16 cellular contexts compared by ENCODE assay signal in genomic region chr1:220347654-220348175, GRCh38.
"Had no signal": no experiment of that assay in that cellular context is flagged by ENCODE, and none has a peak within 500 bp of the region (broad histone marks: within the 10 kb centered on the region; RNA-seq: fewer than 3 reads in every experiment).

No MANE protein-coding gene starts in this region.

- H3K9me3 Mint-ChIP-seq: activated CD4-positive, alpha-beta memory T cell treated with anti-CD3 and anti-CD28 coated beads for 36 hours; activated naive CD8-positive, alpha-beta T cell treated with anti-CD3 and anti-CD28 coated beads, Interleukin-2, amount 10 ng/mL, durations not matched to agents 7 days and 5 days; activated T-cell treated with anti-CD3 and anti-CD28 coated beads, Interleukin-2, amount 50 U/mL, for 72 hours; endodermal cell had no signal

- DNase-seq: activated CD4-positive, alpha-beta memory T cell treated with anti-CD3 and anti-CD28 coated beads for 36 hours; activated gamma-delta T cell treated with Interleukin-2 at 50 U/mL for 16 hours; activated naive CD8-positive, alpha-beta T cell treated with anti-CD3 and anti-CD28 coated beads, Interleukin-2, amount 10 ng/mL, durations not matched to agents 7 days and 5 days; activated T-cell treated with anti-CD3 and anti-CD28 coated beads, Interleukin-2, amount 50 U/mL, for 72 hours; aorta; endodermal cell; erythroblast; hippocampal formation; lower lobe of right lung; naive B cell; stomach had no signal

- H3K36me3 Mint-ChIP-seq: activated CD4-positive, alpha-beta memory T cell treated with anti-CD3 and anti-CD28 coated beads for 36 hours; activated naive CD8-positive, alpha-beta T cell treated with anti-CD3 and anti-CD28 coated beads, Interleukin-2, amount 10 ng/mL, durations not matched to agents 7 days and 5 days; naive B cell had no signal

- ATAC-seq: activated T-cell treated with anti-CD3 and anti-CD28 coated beads, Interleukin-2, amount 50 U/mL, for 72 hours; lower lobe of right lung had no signal

- H3K4me3 Mint-ChIP-seq: activated CD4-positive, alpha-beta memory T cell treated with anti-CD3 and anti-CD28 coated beads for 36 hours; activated naive CD8-positive, alpha-beta T cell treated with anti-CD3 and anti-CD28 coated beads, Interleukin-2, amount 10 ng/mL, durations not matched to agents 7 days and 5 days; activated T-cell treated with anti-CD3 and anti-CD28 coated beads, Interleukin-2, amount 50 U/mL, for 72 hours; endodermal cell; naive B cell had no signal

- H3K27ac Mint-ChIP-seq: activated CD4-positive, alpha-beta memory T cell treated with anti-CD3 and anti-CD28 coated beads for 36 hours; activated naive CD8-positive, alpha-beta T cell treated with anti-CD3 and anti-CD28 coated beads, Interleukin-2, amount 10 ng/mL, durations not matched to agents 7 days and 5 days; activated T-cell treated with anti-CD3 and anti-CD28 coated beads, Interleukin-2, amount 50 U/mL, for 72 hours; endodermal cell; naive B cell had no signal

- H3K27me3 ChIP-seq: breast epithelium, neutrophil, right atrium auricular region, stomach had no signal

- H3K4me1 Mint-ChIP-seq: activated naive CD8-positive, alpha-beta T cell treated with anti-CD3 and anti-CD28 coated beads, Interleukin-2, amount 10 ng/mL, durations not matched to agents 7 days and 5 days; naive B cell had no signal

- H3K9me3 ChIP-seq: breast epithelium, lower lobe of right lung, neutrophil, right atrium auricular region, stomach, thoracic aorta had no signal

- H3K36me3 ChIP-seq: breast epithelium, lower lobe of right lung, neutrophil, right atrium auricular region, stomach, thoracic aorta had no signal

- H3K4me3 ChIP-seq: breast epithelium, lower lobe of right lung, right atrium auricular region, skin epidermis, stomach, thoracic aorta had no signal

- H3K4me1 ChIP-seq: breast epithelium, lower lobe of right lung, right atrium auricular region, stomach had no signal

- H3K27ac ChIP-seq: breast epithelium, lower lobe of right lung, neutrophil, right atrium auricular region, skin epidermis, stomach, thoracic aorta had no signal
